Comparison of ENCODE assay signal across 8 cellular contexts in the genomic region with DNA sequence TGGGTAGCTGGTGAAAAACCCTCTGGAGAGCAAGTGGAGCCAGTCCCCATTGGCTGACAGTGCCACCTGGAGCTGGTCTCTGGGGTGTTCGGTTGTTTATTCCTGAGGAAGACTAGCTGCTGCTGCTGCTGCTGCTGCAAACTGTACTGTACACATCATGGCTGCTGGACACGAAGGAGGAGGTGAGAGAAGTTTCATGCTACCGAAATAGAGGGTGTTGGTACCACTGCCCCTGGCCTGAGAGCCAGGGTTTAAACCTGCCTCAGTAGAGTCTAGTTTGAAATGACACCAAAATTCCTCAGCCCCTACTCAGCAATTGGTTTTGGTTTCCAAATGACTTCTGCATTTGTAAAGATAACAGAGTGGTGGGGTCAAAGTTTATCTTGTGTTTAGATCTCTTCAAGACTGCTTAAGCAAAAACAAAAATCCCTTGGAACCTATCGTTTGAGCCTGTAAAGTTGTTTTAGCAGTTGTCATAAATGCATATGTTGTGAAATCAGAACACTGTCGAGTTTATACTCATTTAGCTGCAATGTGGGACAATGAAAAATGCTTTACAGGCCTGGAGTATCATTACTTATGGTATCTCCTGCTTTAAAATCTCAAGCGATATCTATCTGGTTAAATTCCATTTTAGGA. TPM values are rescaled to one million over a fixed set of nuclear protein-coding genes. Genes with fewer than 3 reads are reported as not detected.
DNase-seq lines count a peak whose midpoint lies in the region; ATAC-seq and TF ChIP-seq lines count a peak whose summit lies in the region.

No MANE protein-coding gene starts in this region.

- H3K4me3 ChIP-seq in GM12865 (ENCODE audit: low read depth, low read length): no peak overlapping the region
- no peak overlapping the region for H3K4me3 ChIP-seq in Karpas-422 (ENCODE audit: low read length)

- TF ChIP-seq CTCF in GM12865 (IDR thresholded peaks at IDR 0.05; ENCODE audit: insufficient read depth, low read depth, low read length, missing control alignments): no peak

- H3K9me3 Mint-ChIP-seq in activated CD4-positive, alpha-beta memory T cell treated with anti-CD3 and anti-CD28 coated beads, Interleukin-2, amount 10 ng/mL, durations not matched to agents 7 days and 5 days: no peaks in the 10 kb centered on the region
- no peaks in the 10 kb centered on the region for H3K9me3 Mint-ChIP-seq in memory B cell

- H3K27me3 Mint-ChIP-seq in activated CD4-positive, alpha-beta memory T cell treated with anti-CD3 and anti-CD28 coated beads, Interleukin-2, amount 10 ng/mL, durations not matched to agents 7 days and 5 days: no peaks in the 10 kb centered on the region
- H3K27me3 Mint-ChIP-seq in memory B cell: no peaks in the 10 kb centered on the region

- DNase-seq in GM12865 (ENCODE audit: low read depth): peak; percentile 52
- peak; percentile 25 for DNase-seq in activated CD4-positive, alpha-beta memory T cell treated with anti-CD3 and anti-CD28 coated beads, Interleukin-2, amount 10 ng/mL, durations not matched to agents 7 days and 5 days
- DNase-seq in memory B cell (ENCODE audit: low spot score in 2 of 2): no peak
- DNase-seq in Karpas-422: no peak
- no peak for DNase-seq in COLO668 (lab: John Stamatoyannopoulos, UW; ENCODE audit: unreplicated experiment)
- no peak for DNase-seq in NCI-H2196 (lab: John Stamatoyannopoulos, UW; ENCODE audit: unreplicated experiment)

- H3K27ac Mint-ChIP-seq in activated CD4-positive, alpha-beta memory T cell treated with anti-CD3 and anti-CD28 coated beads, Interleukin-2, amount 10 ng/mL, durations not matched to agents 7 days and 5 days: peak overlapping the region; percentile 86
- H3K27ac Mint-ChIP-seq in memory B cell: peak overlapping the region; percentile 80

- H3K4me2 ChIP-seq in Karpas-422 (ENCODE audit: low read depth, low read length, poor library complexity, severe bottlenecking): no peak overlapping the region

- H3K79me2 ChIP-seq in Karpas-422 (ENCODE audit: low read length): peaks cover 9% of the 10 kb centered on the region; the same call in 1 of the 2 replicates

- peaks cover 13% of the 10 kb centered on the region; the same call in 1 of the 2 replicates for H3K4me1 ChIP-seq in Karpas-422 (ENCODE audit: low read length)

- H3K36me3 ChIP-seq in Karpas-422 (ENCODE audit: insufficient read depth, low read length): peaks cover 27% of the 10 kb centered on the region; the same call in 1 of the 2 replicates

- CTCF ChIA-PET in activated CD4-positive, alpha-beta memory T cell treated with anti-CD3 and anti-CD28 coated beads, Interleukin-2, amount 10 ng/mL, durations not matched to agents 7 days and 5 days (lab: Charles Lee): interaction anchor here (0.6 to 1.4 kb wide), 5 partner anchors 9 to 153 kb away, joined by 3 to 4 read pairs (median 3); no protein-coding TSS in a partner anchor

- ATAC-seq in HG03159 (IDR thresholded peaks at IDR 0.05; ENCODE audit: unreplicated experiment) (peak; percentile 40), memory B cell (ENCODE audit: low read depth) (peak; percentile 84), HG02973 (IDR thresholded peaks at IDR 0.05; ENCODE audit: unreplicated experiment) (no peak)

- peaks cover 54% of the 10 kb centered on the region for H3K4me1 Mint-ChIP-seq in activated CD4-positive, alpha-beta memory T cell treated with anti-CD3 and anti-CD28 coated beads, Interleukin-2, amount 10 ng/mL, durations not matched to agents 7 days and 5 days
- H3K4me1 Mint-ChIP-seq in memory B cell: peaks cover 24% of the 10 kb centered on the region

- no peaks in the 10 kb centered on the region for H3K9me2 ChIP-seq in Karpas-422 (replicated peaks; ENCODE audit: insufficient read depth, low read length)

- no peak overlapping the region for H3K9ac ChIP-seq in Karpas-422 (ENCODE audit: low read length)

- no peaks in the 10 kb centered on the region for H4K20me1 ChIP-seq in Karpas-422 (ENCODE audit: insufficient read depth, low read depth, low read length)

- peak overlapping the region; percentile 48 for H3K4me3 Mint-ChIP-seq in activated CD4-positive, alpha-beta memory T cell treated with anti-CD3 and anti-CD28 coated beads, Interleukin-2, amount 10 ng/mL, durations not matched to agents 7 days and 5 days
- H3K4me3 Mint-ChIP-seq in memory B cell: peak overlapping the region; percentile 37

- H3K9me3 ChIP-seq in Karpas-422 (ENCODE audit: low read length): no peaks in the 10 kb centered on the region

- POLR2A ChIA-PET in activated CD4-positive, alpha-beta memory T cell treated with anti-CD3 and anti-CD28 coated beads, Interleukin-2, amount 10 ng/mL, durations not matched to agents 7 days and 5 days (lab: Charles Lee): interaction anchor here (0.8 to 2.3 kb wide), 7 partner anchors 10 to 261 kb away, joined by 3 to 11 read pairs (median 5); partner anchors contain the start of genes CYB5B and NQO1

- H3K36me3 Mint-ChIP-seq in activated CD4-positive, alpha-beta memory T cell treated with anti-CD3 and anti-CD28 coated beads, Interleukin-2, amount 10 ng/mL, durations not matched to agents 7 days and 5 days (ENCODE audit: low read depth): peaks cover 54% of the 10 kb centered on the region
- H3K36me3 Mint-ChIP-seq in memory B cell: peaks cover 8% of the 10 kb centered on the region

- H3K27me3 ChIP-seq in Karpas-422 (ENCODE audit: low read length): no peaks in the 10 kb centered on the region

- H3K27ac ChIP-seq in Karpas-422 (ENCODE audit: low read length): no peak overlapping the region

- H2AFZ ChIP-seq in Karpas-422 (ENCODE audit: low read length): no peak overlapping the region

RNA-seq across cellular contexts. Expression of gene CYB5B, which starts 40.8 kb away (rescaled TPM):
- 100 to 1,000 TPM; 149 to 152 TPM for total RNA-seq in activated CD4-positive, alpha-beta memory T cell treated with anti-CD3 and anti-CD28 coated beads, Interleukin-2, amount 10 ng/mL, durations not matched to agents 7 days and 5 days
- 33.9 and 194 TPM in 2 replicates for total RNA-seq in Karpas-422 (2014; rRNA removed; shearing (Covaris generic); ENCODE audit: low replicate concordance)

Comparison
In these comparisons a context has a peak if more than half of its experiments do, and no peak if none do; other contexts are left out.
1. DNase-seq: peak in GM12865 (single experiment) and activated CD4-positive, alpha-beta memory T cell treated with anti-CD3 and anti-CD28 coated beads, Interleukin-2, amount 10 ng/mL, durations not matched to agents 7 days and 5 days (single experiment); none in memory B cell (0 of 2), Karpas-422 (single experiment), COLO668 (single experiment) and NCI-H2196 (single experiment).